In genomic region chr18:75204978-75205759, GRCh38 we compare ENCODE assay signal across 8 cellular contexts. TPM values are rescaled to one million over a fixed set of nuclear protein-coding genes. Genes with fewer than 3 reads are reported as not detected.
DNase-seq lines count a peak whose midpoint lies in the region; TF ChIP-seq lines count a peak whose summit lies in the region.

No MANE protein-coding gene starts in this region.

- POLR2A ChIA-PET in BJ (lab: Charles Lee): no interaction called here

- 29 to 49% (median 33%) methylated on average over 21 to 47 of the region's 47 CpGs for WGBS in adrenal gland, 4 donors

- TF ChIP-seq POLR2A in adrenal gland (IDR thresholded peaks at IDR 0.05): no peak

- peak overlapping the region in 1 of 5 donors; percentile 53 for H3K27ac ChIP-seq in adrenal gland

- no peak for DNase-seq in BJ (ENCODE audit: low read depth)
- peak; percentile 44 to 61 for DNase-seq in NCI-H526 (lab: John Stamatoyannopoulos, UW)
- DNase-seq in epithelial cell of proximal tubule (ENCODE audit: low read depth): no peak
- no peak for DNase-seq in islet precursor cell
- no peak for DNase-seq in cortex of kidney (lab: John Stamatoyannopoulos, UW)
- DNase-seq in adrenal gland: no peak
- no peak for DNase-seq in stimulated activated CD4-positive, alpha-beta T cell treated with anti-CD3 and anti-CD28 coated beads, Interleukin-4, amount 100 ng/mL, for 24 hours

- intact Hi-C loops in adrenal gland (cut with DNase I): no loop called here

- H3K9me3 ChIP-seq in neuron (ENCODE audit: low read length): no peaks in the 10 kb centered on the region
- H3K9me3 ChIP-seq in adrenal gland (replicated peaks in 1 of 3): no peaks in the 10 kb centered on the region

- H3K4me1 ChIP-seq in neuron (ENCODE audit: insufficient read depth, low read length) (peaks cover 27% of the 10 kb centered on the region), adrenal gland (replicated peaks in 1 of 2) (peaks cover 15 to 45% of the 10 kb centered on the region in 2 donors)

- H3K36me3 ChIP-seq in BJ (ENCODE audit: control insufficient read depth, insufficient read depth, low read length): peaks cover 6% of the 10 kb centered on the region
- H3K36me3 ChIP-seq in neuron (ENCODE audit: insufficient read depth, low read length): peaks cover 8% of the 10 kb centered on the region
- H3K36me3 ChIP-seq in adrenal gland (replicated peaks in 1 of 2): peaks cover 0 to 6% of the 10 kb centered on the region in 2 donors

- no peak overlapping the region for H2AFZ ChIP-seq in neuron (ENCODE audit: low read depth, low read length)

- H3K4me3 ChIP-seq in BJ (ENCODE audit: low read depth, low read length) (peak overlapping the region; percentile 68), epithelial cell of proximal tubule (ENCODE audit: low read depth, low read length) (peak overlapping the region; percentile 53), neuron (ENCODE audit: low read length) (peak overlapping the region; percentile 21), adrenal gland (peak overlapping the region in 2 of 4 donors; percentile 26 to 50)

- H3K27me3 ChIP-seq in BJ (ENCODE audit: control insufficient read depth, insufficient read depth, low read length) (no peaks in the 10 kb centered on the region), neuron (ENCODE audit: insufficient read depth, low read length) (no peaks in the 10 kb centered on the region), adrenal gland (no peaks in the 10 kb centered on the region)

- CTCF ChIA-PET in BJ (lab: Yijun Ruan, JAX): interaction anchor here (0.6 to 1.0 kb wide), 2 partner anchors 238 to 1169 kb away, joined by 3 read pairs; no protein-coding TSS in a partner anchor

- TF ChIP-seq CTCF in BJ (IDR thresholded peaks at IDR 0.05; ENCODE audit: insufficient read depth, low read depth, low read length) (no peak), epithelial cell of proximal tubule (conservative IDR thresholded peaks at IDR 0.05; ENCODE audit: low read depth, low read length) (no peak), adrenal gland (IDR thresholded peaks at IDR 0.05) (no peak)

RNA-seq across cellular contexts. Expression of gene PTGR3, which starts 3.8 kb away (rescaled TPM):
- polyA plus RNA-seq in BJ (2011; rRNA removed): 63.0 and 70.3 TPM in 2 replicates
- polyA minus RNA-seq in BJ (2011; rRNA and poly(A)+ RNA removed): 58.4 and 99.1 TPM in 2 replicates
- total RNA-seq in epithelial cell of proximal tubule: 7.8 and 11.8 TPM in 2 replicates
- 10 to 100 TPM in 7 of 8 donors, 1 to 10 TPM in 1; 8.8 to 40.2 (median 24.1) TPM for total RNA-seq in adrenal gland
- 10 to 100 TPM in 1 of 3 donors, 1 to 10 TPM in 2; 9.6 to 16.3 (median 9.9) TPM for polyA plus RNA-seq in adrenal gland

RNA-seq across cellular contexts. Expression of gene TSHZ1, which starts 5.4 kb away (rescaled TPM):
- polyA plus RNA-seq in BJ (2011; rRNA removed) (19.3 and 23.9 TPM in 2 replicates), adrenal gland (10 to 100 TPM in 1 of 3 donors, 1 to 10 TPM in 2; 6.8 to 10.1 (median 7.7) TPM)
- polyA minus RNA-seq in BJ (2011; rRNA and poly(A)+ RNA removed): 29.9 and 37.0 TPM in 2 replicates
- total RNA-seq in epithelial cell of proximal tubule (4.9 and 5.1 TPM in 2 replicates), adrenal gland (10 to 100 TPM; 10.2 to 25.0 (median 18.0) TPM)

Comparison
In these comparisons a context has a peak if more than half of its experiments do, and no peak if none do; other contexts are left out.
1. DNase-seq: peak in NCI-H526 (2 of 2); none in BJ (single experiment), epithelial cell of proximal tubule (single experiment), islet precursor cell (single experiment), cortex of kidney (single experiment), adrenal gland (0 of 7) and stimulated activated CD4-positive, alpha-beta T cell treated with anti-CD3 and anti-CD28 coated beads, Interleukin-4, amount 100 ng/mL, for 24 hours (single experiment).